ENCODE assay signal across 15 cellular contexts in the genomic region with DNA sequence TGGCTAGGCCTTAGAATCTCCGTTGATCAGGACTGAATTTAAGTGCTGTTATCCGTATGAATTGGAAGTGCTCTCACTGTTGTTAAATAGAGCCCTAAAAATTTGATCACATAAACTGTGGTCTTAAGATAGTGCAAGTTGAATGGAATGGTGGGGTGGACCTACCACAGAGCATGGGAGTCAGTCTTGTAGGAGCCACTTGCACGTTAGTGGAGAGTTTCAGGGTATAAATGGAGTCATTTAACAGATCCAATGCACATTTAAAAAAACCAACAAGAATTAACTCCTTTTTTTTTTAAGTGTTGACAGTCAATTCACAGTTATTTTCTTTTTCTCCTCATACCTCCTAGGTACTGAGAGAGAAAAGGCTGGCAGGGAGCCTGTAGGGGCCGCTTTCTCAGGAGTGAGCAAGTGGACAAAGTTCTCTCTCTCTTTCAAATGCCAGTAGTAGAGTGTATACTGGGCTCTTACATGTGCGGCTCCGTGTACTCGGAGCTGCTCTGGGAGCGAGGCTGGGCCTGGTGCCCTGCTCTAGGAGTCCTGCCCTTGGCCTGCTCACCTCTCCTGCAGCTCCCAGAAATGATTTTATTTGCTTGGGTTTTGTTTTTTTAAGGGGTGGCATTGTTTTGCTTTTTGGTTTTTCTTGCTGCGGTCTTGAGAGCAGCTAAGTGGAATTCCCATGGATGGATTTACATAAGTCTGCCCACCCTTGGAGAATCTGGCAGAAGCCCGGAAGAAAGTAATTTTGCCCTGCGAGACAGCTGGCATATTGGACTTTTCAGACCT.
DNase-seq lines count a peak whose midpoint lies in the region; ATAC-seq and TF ChIP-seq lines count a peak whose summit lies in the region.
"Had no signal": no experiment of that assay in that cellular context is flagged by ENCODE, and none has a peak within 500 bp of the region (broad histone marks: within the 10 kb centered on the region; RNA-seq: fewer than 3 reads in every experiment).

No MANE protein-coding gene starts in this region.

- H3K9ac ChIP-seq in adipocyte (ENCODE audit: low read length): peak overlapping the region; percentile 59

- H3K4me3 ChIP-seq in adipocyte (ENCODE audit: low read length) (no peak overlapping the region), thoracic aorta (peak overlapping the region; percentile 5), adrenal gland (no peak overlapping the region)
- H3K4me3 ChIP-seq: mucosa of descending colon had no signal

- H3K36me3 ChIP-seq in adipocyte (ENCODE audit: control insufficient read depth, insufficient read depth, low read length, severe bottlenecking): peaks cover 44% of the 10 kb centered on the region
- no peaks in the 10 kb centered on the region for H3K36me3 ChIP-seq in thoracic aorta
- H3K36me3 ChIP-seq in adrenal gland (replicated peaks in 1 of 2): peaks cover 0 to 14% of the 10 kb centered on the region in 2 donors

- 81 to 94% (median 88%) methylated on average over 11 of the region's 11 CpGs for WGBS in adrenal gland, 4 donors

- H3K9me3 ChIP-seq in adipocyte (ENCODE audit: control insufficient read depth, low read length): no peaks in the 10 kb centered on the region
- no peaks in the 10 kb centered on the region for H3K9me3 ChIP-seq in thoracic aorta
- no peaks in the 10 kb centered on the region for H3K9me3 ChIP-seq in adrenal gland (replicated peaks in 1 of 3)
- H3K9me3 ChIP-seq: mucosa of descending colon had no signal

- H3K27me3 Mint-ChIP-seq in nephron (ENCODE audit: low read depth): no peaks in the 10 kb centered on the region

- peak overlapping the region in 2 of 3 experiments; percentile 91 to 96 for H3K27ac Mint-ChIP-seq in nephron
- H3K27ac Mint-ChIP-seq: immature natural killer cell had no signal

- no peaks in the 10 kb centered on the region for H3K27me3 ChIP-seq in adipocyte (replicated peaks; ENCODE audit: control insufficient read depth, insufficient read depth, low read length)
- no peaks in the 10 kb centered on the region for H3K27me3 ChIP-seq in thoracic aorta (replicated peaks; ENCODE audit: insufficient read depth)
- H3K27me3 ChIP-seq in adrenal gland: no peaks in the 10 kb centered on the region

- peak overlapping the region; percentile 78 to 82 for H3K27ac ChIP-seq in thoracic aorta
- no peak overlapping the region for H3K27ac ChIP-seq in adrenal gland

- ATAC-seq in thoracic aorta (ENCODE audit: insufficient number of reproducible peaks, low FRiP score, low read depth) (no peak), GM19035 (IDR thresholded peaks at IDR 0.05; ENCODE audit: unreplicated experiment) (no peak)
- ATAC-seq: mucosa of descending colon had no signal

- H3K36me3 Mint-ChIP-seq in nephron (ENCODE audit: low read depth): peaks cover 46% of the 10 kb centered on the region
- H3K36me3 Mint-ChIP-seq: immature natural killer cell had no signal

- no peak for TF ChIP-seq CTCF in nephron (IDR thresholded peaks at IDR 0.05; ENCODE audit: unreplicated experiment in 3 of 3)
- TF ChIP-seq CTCF in thoracic aorta (IDR thresholded peaks at IDR 0.05): no peak
- no peak for TF ChIP-seq CTCF in adrenal gland (IDR thresholded peaks at IDR 0.05)

- peak overlapping the region in 1 of 3 experiments; percentile 23 for H3K4me3 Mint-ChIP-seq in nephron
- H3K4me3 Mint-ChIP-seq: central memory CD8-positive, alpha-beta T cell; immature natural killer cell had no signal

- H3K4me1 ChIP-seq in adipocyte (ENCODE audit: control insufficient read depth, insufficient read depth, low read length) (peaks cover 86% of the 10 kb centered on the region), thoracic aorta (ENCODE audit: control insufficient read depth in 1 of 2, low read depth in 2 of 2) (peaks cover 44 to 55% of the 10 kb centered on the region in 2 donors), adrenal gland (replicated peaks in 1 of 2) (peaks cover 0 to 8% of the 10 kb centered on the region in 2 donors)

- intact Hi-C loops in adrenal gland (cut with DNase I): loop anchor here (10.0 kb wide), 2 partner anchors 70 to 170 kb away; no protein-coding TSS in a partner anchor

- peaks cover 62% of the 10 kb centered on the region for H3K4me1 Mint-ChIP-seq in nephron
- H3K4me1 Mint-ChIP-seq: central memory CD8-positive, alpha-beta T cell; immature natural killer cell had no signal

- no peak for TF ChIP-seq POLR2A in adrenal gland (IDR thresholded peaks at IDR 0.05)

- DNase-seq in adipocyte (ENCODE audit: low read depth) (no peak), fibroblast of peridontal ligament (ENCODE audit: extremely low read depth) (peak; percentile 25), thoracic aorta (ENCODE audit: low spot score) (no peak), adrenal gland (no peak), T-helper 1 cell (no peak), H4 (ENCODE audit: low spot score) (no peak)
- DNase-seq: activated naive CD4-positive, alpha-beta T cell treated with Interleukin-2 at 50 U/mL for 16 hours; immature natural killer cell; mucosa of descending colon; NCI-H187; NCI-H524 treated with DMSO at 0.1 percent for 48 hours; stimulated activated CD4-positive, alpha-beta T cell treated with anti-CD3 and anti-CD28 coated beads, Interleukin-4, amount 100 ng/mL, for 4 hours had no signal

- H3K9me3 Mint-ChIP-seq in nephron: no peaks in the 10 kb centered on the region
- H3K9me3 Mint-ChIP-seq: central memory CD8-positive, alpha-beta T cell; immature natural killer cell had no signal

Comparison
In these comparisons a context has a peak if more than half of its experiments do, and no peak if none do; other contexts are left out.
1. H3K27ac ChIP-seq: peak in thoracic aorta (2 of 2); none in adrenal gland (0 of 5).